In genomic region chr6:47447726-47448125, GRCh38 we compare ENCODE assay signal across 19 cellular contexts.
"Had no signal": no experiment of that assay in that cellular context is flagged by ENCODE, and none has a peak within 500 bp of the region (broad histone marks: within the 10 kb centered on the region; RNA-seq: fewer than 3 reads in every experiment).

No MANE protein-coding gene starts in this region.

- H3K36me3 Mint-ChIP-seq: activated naive CD4-positive, alpha-beta T cell treated with anti-CD3 and anti-CD28 coated beads, Interleukin-2, amount 10 ng/mL, durations not matched to agents 7 days and 5 days; activated naive CD8-positive, alpha-beta T cell treated with anti-CD3 and anti-CD28 coated beads for 36 hours had no signal

- DNase-seq: activated CD8-positive, alpha-beta memory T cell treated with anti-CD3 and anti-CD28 coated beads, Interleukin-2, amount 50 U/mL, for 4 hours; activated gamma-delta T cell treated with Interleukin-2 at 50 U/mL for 16 hours; activated naive CD4-positive, alpha-beta T cell treated with anti-CD3 and anti-CD28 coated beads, Interleukin-2, amount 10 ng/mL, durations not matched to agents 7 days and 5 days; activated T-cell treated with anti-CD3 and anti-CD28 coated beads, Interleukin-2, amount 50 U/mL, for 72 hours; brain microvascular endothelial cell; NCI-H1092; NCI-H187; NCI-H2081; NCI-H510A treated with DMSO at 0.1 percent for 48 hours; NCI-H774; NK-92 treated with Interleukin-12 subunit alpha and Interleukin-12 subunit beta, amount 100 ng/mL, for 24 hours; PC-9; SHP77 treated with DMSO at 0.1 percent for 48 hours had no signal

- H3K27ac Mint-ChIP-seq: activated CD8-positive, alpha-beta T cell treated with anti-CD3 and anti-CD28 coated beads for 36 hours; activated naive CD4-positive, alpha-beta T cell treated with anti-CD3 and anti-CD28 coated beads, Interleukin-2, amount 10 ng/mL, durations not matched to agents 7 days and 5 days; activated naive CD8-positive, alpha-beta T cell treated with anti-CD3 and anti-CD28 coated beads for 36 hours; activated T-cell treated with anti-CD3 and anti-CD28 coated beads, Interleukin-2, amount 50 U/mL, for 72 hours; activated T-helper 2 cell treated with anti-CD3 and anti-CD28 coated beads, Interferon-gamma antibody, Interleukin-2, Interleukin-4, amounts not matched to agents 10 μg/mL and 5 μg/mL and 100 μg/mL, durations not matched to agents 14 hours and 24 hours and 36 hours; T-helper 1 cell treated with Interleukin-12 subunit alpha and Interleukin-12 subunit beta and Interleukin-4 antibody, amounts not matched to agents 30 μg/mL and 1 μg/mL, for 36 hours had no signal

- H3K36me3 ChIP-seq: brain microvascular endothelial cell, cardiac muscle cell had no signal

- H3K9ac ChIP-seq: KMS-11 had no signal

- H3K4me3 Mint-ChIP-seq: activated CD8-positive, alpha-beta T cell treated with anti-CD3 and anti-CD28 coated beads for 36 hours; activated naive CD4-positive, alpha-beta T cell treated with anti-CD3 and anti-CD28 coated beads, Interleukin-2, amount 10 ng/mL, durations not matched to agents 7 days and 5 days; activated naive CD8-positive, alpha-beta T cell treated with anti-CD3 and anti-CD28 coated beads for 36 hours; activated T-cell treated with anti-CD3 and anti-CD28 coated beads, Interleukin-2, amount 50 U/mL, for 72 hours; T-helper 1 cell treated with Interleukin-12 subunit alpha and Interleukin-12 subunit beta and Interleukin-4 antibody, amounts not matched to agents 30 μg/mL and 1 μg/mL, for 36 hours had no signal

- H3K27me3 ChIP-seq: brain microvascular endothelial cell, cardiac muscle cell had no signal

- H3K9me3 Mint-ChIP-seq: activated CD8-positive, alpha-beta T cell treated with anti-CD3 and anti-CD28 coated beads for 36 hours; activated naive CD4-positive, alpha-beta T cell treated with anti-CD3 and anti-CD28 coated beads, Interleukin-2, amount 10 ng/mL, durations not matched to agents 7 days and 5 days; activated T-cell treated with anti-CD3 and anti-CD28 coated beads, Interleukin-2, amount 50 U/mL, for 72 hours; activated T-helper 2 cell treated with anti-CD3 and anti-CD28 coated beads, Interferon-gamma antibody, Interleukin-2, Interleukin-4, amounts not matched to agents 10 μg/mL and 5 μg/mL and 100 μg/mL, durations not matched to agents 14 hours and 24 hours and 36 hours; T-helper 1 cell treated with Interleukin-12 subunit alpha and Interleukin-12 subunit beta and Interleukin-4 antibody, amounts not matched to agents 30 μg/mL and 1 μg/mL, for 36 hours had no signal

- H3K4me2 ChIP-seq: KMS-11, PC-9 had no signal

- H3K27ac ChIP-seq: brain microvascular endothelial cell, cardiac muscle cell, KMS-11, PC-9 had no signal

- H2AFZ ChIP-seq: PC-9 had no signal

- H3K27me3 Mint-ChIP-seq: activated CD8-positive, alpha-beta T cell treated with anti-CD3 and anti-CD28 coated beads for 36 hours; activated naive CD4-positive, alpha-beta T cell treated with anti-CD3 and anti-CD28 coated beads, Interleukin-2, amount 10 ng/mL, durations not matched to agents 7 days and 5 days; activated naive CD8-positive, alpha-beta T cell treated with anti-CD3 and anti-CD28 coated beads for 36 hours had no signal

- H3K4me3 ChIP-seq: cardiac muscle cell, PC-9 had no signal
